In the genomic region with DNA sequence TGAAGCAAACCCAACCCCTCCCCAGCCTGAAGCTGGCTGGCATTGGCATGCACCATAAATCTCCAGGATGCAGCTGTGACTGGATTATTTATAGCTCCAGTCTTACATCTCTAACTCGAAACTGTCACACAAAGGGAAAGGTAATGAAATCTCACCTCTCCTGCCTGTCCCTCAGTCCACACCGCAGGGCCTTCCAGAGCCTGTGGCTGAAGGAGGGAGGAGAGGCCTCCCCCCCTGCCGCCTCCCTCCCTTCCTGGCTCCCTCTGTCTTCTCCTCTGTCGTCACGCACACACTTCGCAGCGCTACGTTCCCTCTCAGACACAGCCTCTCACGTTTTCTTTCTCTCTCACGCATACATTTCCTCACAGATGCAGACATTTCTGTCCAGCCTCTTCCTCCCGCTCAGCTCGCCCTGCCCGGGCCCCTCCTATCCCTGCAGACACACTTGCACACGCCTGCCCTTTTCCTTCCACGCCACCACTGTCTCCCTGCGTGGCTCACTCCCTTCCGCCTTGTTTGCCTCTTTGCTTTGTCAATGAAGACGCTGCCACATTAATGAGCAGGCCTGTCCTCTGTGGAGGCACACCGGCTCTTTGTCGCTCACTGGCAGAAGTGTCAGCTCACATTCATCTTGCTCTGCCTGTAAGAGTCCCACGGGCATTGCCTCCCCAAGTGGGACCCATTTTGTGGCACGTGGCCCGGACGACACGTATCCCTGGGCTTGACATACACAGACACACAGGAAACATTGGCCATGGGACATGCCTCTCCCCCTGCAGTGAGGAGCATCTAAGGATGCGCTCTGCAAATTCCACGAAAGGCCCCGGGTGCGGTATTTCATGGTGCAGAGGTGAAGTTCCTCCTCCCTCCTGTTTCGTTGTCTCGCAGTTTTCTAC, we compare ENCODE assay signal across 1 cellular context.
A peak's percentile ranks its signal among the peaks of the same experiment; 100 is the strongest.
TF ChIP-seq lines count a peak whose summit lies in the region.

No MANE protein-coding gene starts in this region.

TF ChIP-seq in GM12878, 131 proteins besides CTCF, POLR2A, EP300 and RAD21 (continued from another document and continues in another):
- TF ChIP-seq, protein P1, sequence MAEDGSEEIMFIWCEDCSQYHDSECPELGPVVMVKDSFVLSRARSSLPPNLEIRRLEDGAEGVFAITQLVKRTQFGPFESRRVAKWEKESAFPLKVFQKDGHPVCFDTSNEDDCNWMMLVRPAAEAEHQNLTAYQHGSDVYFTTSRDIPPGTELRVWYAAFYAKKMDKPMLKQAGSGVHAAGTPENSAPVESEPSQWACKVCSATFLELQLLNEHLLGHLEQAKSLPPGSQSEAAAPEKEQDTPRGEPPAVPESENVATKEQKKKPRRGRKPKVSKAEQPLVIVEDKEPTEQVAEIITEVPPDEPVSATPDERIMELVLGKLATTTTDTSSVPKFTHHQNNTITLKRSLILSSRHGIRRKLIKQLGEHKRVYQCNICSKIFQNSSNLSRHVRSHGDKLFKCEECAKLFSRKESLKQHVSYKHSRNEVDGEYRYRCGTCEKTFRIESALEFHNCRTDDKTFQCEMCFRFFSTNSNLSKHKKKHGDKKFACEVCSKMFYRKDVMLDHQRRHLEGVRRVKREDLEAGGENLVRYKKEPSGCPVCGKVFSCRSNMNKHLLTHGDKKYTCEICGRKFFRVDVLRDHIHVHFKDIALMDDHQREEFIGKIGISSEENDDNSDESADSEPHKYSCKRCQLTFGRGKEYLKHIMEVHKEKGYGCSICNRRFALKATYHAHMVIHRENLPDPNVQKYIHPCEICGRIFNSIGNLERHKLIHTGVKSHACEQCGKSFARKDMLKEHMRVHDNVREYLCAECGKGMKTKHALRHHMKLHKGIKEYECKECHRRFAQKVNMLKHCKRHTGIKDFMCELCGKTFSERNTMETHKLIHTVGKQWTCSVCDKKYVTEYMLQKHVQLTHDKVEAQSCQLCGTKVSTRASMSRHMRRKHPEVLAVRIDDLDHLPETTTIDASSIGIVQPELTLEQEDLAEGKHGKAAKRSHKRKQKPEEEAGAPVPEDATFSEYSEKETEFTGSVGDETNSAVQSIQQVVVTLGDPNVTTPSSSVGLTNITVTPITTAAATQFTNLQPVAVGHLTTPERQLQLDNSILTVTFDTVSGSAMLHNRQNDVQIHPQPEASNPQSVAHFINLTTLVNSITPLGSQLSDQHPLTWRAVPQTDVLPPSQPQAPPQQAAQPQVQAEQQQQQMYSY (CRISPR knock-in tag; IDR thresholded peaks at IDR 0.05), result no peak
- TF ChIP-seq CREM (IDR thresholded peaks at IDR 0.05; ENCODE audit: low read depth) (peak; percentile 72), EED (IDR thresholded peaks at IDR 0.05; ENCODE audit: low read depth) (peak; percentile 87), SMC3 (IDR thresholded peaks at IDR 0.05; ENCODE audit: borderline replicate concordance, low read length) (no peak), ZNF24 (IDR thresholded peaks at IDR 0.05) (no peak), RCOR1 (conservative IDR thresholded peaks at IDR 0.05; ENCODE audit: low read depth, low read length) (no peak), NR2C2 (IDR thresholded peaks at IDR 0.05; ENCODE audit: borderline replicate concordance, control insufficient read depth, insufficient read length, low read depth) (no peak), NFIC (IDR thresholded peaks at IDR 0.05; ENCODE audit: low read depth, low read length) (no peak), SPI1 (IDR thresholded peaks at IDR 0.05; ENCODE audit: borderline replicate concordance, insufficient read depth, low read depth, low read length) (no peak), CBX5 (IDR thresholded peaks at IDR 0.05; ENCODE audit: low read depth) (no peak), KLF5 (IDR thresholded peaks at IDR 0.05; ENCODE audit: partially characterized antibody) (no peak), RUNX3 (IDR thresholded peaks at IDR 0.05; ENCODE audit: low read length) (peak; percentile 54; the same call in 1 of the 2 replicates), KDM1A (IDR thresholded peaks at IDR 0.05; ENCODE audit: borderline replicate concordance) (no peak), ZNF217 (IDR thresholded peaks at IDR 0.05) (no peak), SUZ12 (IDR thresholded peaks at IDR 0.05; ENCODE audit: unreplicated experiment) (no peak), ESRRA (IDR thresholded peaks at IDR 0.05; ENCODE audit: low read length) (no peak), STAT1 (conservative IDR thresholded peaks at IDR 0.05) (no peak), HCFC1 (IDR thresholded peaks at IDR 0.05; ENCODE audit: low read length) (no peak), YBX1 (IDR thresholded peaks at IDR 0.05) (no peak), IKZF1 (conservative IDR thresholded peaks at IDR 0.05) (peak; percentile 58), CREB1 (IDR thresholded peaks at IDR 0.05; ENCODE audit: low read depth) (peak; percentile 91), MTA3 (IDR thresholded peaks at IDR 0.05; ENCODE audit: borderline replicate concordance, low read length) (no peak), ZZZ3 (IDR thresholded peaks at IDR 0.05; ENCODE audit: control insufficient read depth, insufficient read length, low read depth) (no peak), SMAD1 (IDR thresholded peaks at IDR 0.05; ENCODE audit: low read depth, partially characterized antibody) (no peak)
- TF ChIP-seq, protein P2, sequence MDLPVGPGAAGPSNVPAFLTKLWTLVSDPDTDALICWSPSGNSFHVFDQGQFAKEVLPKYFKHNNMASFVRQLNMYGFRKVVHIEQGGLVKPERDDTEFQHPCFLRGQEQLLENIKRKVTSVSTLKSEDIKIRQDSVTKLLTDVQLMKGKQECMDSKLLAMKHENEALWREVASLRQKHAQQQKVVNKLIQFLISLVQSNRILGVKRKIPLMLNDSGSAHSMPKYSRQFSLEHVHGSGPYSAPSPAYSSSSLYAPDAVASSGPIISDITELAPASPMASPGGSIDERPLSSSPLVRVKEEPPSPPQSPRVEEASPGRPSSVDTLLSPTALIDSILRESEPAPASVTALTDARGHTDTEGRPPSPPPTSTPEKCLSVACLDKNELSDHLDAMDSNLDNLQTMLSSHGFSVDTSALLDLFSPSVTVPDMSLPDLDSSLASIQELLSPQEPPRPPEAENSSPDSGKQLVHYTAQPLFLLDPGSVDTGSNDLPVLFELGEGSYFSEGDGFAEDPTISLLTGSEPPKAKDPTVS (IDR thresholded peaks at IDR 0.05; ENCODE audit: low read depth, low read length), result no peak
- TF ChIP-seq, protein P3, sequence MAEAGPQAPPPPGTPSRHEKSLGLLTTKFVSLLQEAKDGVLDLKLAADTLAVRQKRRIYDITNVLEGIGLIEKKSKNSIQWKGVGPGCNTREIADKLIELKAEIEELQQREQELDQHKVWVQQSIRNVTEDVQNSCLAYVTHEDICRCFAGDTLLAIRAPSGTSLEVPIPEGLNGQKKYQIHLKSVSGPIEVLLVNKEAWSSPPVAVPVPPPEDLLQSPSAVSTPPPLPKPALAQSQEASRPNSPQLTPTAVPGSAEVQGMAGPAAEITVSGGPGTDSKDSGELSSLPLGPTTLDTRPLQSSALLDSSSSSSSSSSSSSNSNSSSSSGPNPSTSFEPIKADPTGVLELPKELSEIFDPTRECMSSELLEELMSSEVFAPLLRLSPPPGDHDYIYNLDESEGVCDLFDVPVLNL (IDR thresholded peaks at IDR 0.05; ENCODE audit: low read depth, low read length), result no peak
- TF ChIP-seq, protein P4, sequence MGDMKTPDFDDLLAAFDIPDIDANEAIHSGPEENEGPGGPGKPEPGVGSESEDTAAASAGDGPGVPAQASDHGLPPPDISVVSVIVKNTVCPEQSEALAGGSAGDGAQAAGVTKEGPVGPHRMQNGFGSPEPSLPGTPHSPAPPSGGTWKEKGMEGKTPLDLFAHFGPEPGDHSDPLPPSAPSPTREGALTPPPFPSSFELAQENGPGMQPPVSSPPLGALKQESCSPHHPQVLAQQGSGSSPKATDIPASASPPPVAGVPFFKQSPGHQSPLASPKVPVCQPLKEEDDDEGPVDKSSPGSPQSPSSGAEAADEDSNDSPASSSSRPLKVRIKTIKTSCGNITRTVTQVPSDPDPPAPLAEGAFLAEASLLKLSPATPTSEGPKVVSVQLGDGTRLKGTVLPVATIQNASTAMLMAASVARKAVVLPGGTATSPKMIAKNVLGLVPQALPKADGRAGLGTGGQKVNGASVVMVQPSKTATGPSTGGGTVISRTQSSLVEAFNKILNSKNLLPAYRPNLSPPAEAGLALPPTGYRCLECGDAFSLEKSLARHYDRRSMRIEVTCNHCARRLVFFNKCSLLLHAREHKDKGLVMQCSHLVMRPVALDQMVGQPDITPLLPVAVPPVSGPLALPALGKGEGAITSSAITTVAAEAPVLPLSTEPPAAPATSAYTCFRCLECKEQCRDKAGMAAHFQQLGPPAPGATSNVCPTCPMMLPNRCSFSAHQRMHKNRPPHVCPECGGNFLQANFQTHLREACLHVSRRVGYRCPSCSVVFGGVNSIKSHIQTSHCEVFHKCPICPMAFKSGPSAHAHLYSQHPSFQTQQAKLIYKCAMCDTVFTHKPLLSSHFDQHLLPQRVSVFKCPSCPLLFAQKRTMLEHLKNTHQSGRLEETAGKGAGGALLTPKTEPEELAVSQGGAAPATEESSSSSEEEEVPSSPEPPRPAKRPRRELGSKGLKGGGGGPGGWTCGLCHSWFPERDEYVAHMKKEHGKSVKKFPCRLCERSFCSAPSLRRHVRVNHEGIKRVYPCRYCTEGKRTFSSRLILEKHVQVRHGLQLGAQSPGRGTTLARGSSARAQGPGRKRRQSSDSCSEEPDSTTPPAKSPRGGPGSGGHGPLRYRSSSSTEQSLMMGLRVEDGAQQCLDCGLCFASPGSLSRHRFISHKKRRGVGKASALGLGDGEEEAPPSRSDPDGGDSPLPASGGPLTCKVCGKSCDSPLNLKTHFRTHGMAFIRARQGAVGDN (IDR thresholded peaks at IDR 0.05), result no peak
- TF ChIP-seq, protein P5, sequence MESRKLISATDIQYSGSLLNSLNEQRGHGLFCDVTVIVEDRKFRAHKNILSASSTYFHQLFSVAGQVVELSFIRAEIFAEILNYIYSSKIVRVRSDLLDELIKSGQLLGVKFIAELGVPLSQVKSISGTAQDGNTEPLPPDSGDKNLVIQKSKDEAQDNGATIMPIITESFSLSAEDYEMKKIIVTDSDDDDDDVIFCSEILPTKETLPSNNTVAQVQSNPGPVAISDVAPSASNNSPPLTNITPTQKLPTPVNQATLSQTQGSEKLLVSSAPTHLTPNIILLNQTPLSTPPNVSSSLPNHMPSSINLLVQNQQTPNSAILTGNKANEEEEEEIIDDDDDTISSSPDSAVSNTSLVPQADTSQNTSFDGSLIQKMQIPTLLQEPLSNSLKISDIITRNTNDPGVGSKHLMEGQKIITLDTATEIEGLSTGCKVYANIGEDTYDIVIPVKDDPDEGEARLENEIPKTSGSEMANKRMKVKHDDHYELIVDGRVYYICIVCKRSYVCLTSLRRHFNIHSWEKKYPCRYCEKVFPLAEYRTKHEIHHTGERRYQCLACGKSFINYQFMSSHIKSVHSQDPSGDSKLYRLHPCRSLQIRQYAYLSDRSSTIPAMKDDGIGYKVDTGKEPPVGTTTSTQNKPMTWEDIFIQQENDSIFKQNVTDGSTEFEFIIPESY (IDR thresholded peaks at IDR 0.05), result 0 out of 2 replicates have a peak, but pooled peaks have one; percentile 11
- TF ChIP-seq, protein P6, sequence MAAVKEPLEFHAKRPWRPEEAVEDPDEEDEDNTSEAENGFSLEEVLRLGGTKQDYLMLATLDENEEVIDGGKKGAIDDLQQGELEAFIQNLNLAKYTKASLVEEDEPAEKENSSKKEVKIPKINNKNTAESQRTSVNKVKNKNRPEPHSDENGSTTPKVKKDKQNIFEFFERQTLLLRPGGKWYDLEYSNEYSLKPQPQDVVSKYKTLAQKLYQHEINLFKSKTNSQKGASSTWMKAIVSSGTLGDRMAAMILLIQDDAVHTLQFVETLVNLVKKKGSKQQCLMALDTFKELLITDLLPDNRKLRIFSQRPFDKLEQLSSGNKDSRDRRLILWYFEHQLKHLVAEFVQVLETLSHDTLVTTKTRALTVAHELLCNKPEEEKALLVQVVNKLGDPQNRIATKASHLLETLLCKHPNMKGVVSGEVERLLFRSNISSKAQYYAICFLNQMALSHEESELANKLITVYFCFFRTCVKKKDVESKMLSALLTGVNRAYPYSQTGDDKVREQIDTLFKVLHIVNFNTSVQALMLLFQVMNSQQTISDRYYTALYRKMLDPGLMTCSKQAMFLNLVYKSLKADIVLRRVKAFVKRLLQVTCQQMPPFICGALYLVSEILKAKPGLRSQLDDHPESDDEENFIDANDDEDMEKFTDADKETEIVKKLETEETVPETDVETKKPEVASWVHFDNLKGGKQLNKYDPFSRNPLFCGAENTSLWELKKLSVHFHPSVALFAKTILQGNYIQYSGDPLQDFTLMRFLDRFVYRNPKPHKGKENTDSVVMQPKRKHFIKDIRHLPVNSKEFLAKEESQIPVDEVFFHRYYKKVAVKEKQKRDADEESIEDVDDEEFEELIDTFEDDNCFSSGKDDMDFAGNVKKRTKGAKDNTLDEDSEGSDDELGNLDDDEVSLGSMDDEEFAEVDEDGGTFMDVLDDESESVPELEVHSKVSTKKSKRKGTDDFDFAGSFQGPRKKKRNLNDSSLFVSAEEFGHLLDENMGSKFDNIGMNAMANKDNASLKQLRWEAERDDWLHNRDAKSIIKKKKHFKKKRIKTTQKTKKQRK (IDR thresholded peaks at IDR 0.05; ENCODE audit: low read depth, low read length), result no peak
- TF ChIP-seq, protein P7, sequence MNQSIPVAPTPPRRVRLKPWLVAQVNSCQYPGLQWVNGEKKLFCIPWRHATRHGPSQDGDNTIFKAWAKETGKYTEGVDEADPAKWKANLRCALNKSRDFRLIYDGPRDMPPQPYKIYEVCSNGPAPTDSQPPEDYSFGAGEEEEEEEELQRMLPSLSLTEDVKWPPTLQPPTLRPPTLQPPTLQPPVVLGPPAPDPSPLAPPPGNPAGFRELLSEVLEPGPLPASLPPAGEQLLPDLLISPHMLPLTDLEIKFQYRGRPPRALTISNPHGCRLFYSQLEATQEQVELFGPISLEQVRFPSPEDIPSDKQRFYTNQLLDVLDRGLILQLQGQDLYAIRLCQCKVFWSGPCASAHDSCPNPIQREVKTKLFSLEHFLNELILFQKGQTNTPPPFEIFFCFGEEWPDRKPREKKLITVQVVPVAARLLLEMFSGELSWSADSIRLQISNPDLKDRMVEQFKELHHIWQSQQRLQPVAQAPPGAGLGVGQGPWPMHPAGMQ (IDR thresholded peaks at IDR 0.05; ENCODE audit: borderline replicate concordance), result no peak
- TF ChIP-seq, protein P8, sequence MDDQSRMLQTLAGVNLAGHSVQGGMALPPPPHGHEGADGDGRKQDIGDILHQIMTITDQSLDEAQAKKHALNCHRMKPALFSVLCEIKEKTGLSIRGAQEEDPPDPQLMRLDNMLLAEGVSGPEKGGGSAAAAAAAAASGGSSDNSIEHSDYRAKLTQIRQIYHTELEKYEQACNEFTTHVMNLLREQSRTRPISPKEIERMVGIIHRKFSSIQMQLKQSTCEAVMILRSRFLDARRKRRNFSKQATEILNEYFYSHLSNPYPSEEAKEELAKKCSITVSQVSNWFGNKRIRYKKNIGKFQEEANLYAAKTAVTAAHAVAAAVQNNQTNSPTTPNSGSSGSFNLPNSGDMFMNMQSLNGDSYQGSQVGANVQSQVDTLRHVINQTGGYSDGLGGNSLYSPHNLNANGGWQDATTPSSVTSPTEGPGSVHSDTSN (IDR thresholded peaks at IDR 0.05; ENCODE audit: insufficient replicate concordance, low read depth, low read length), result no peak
